In genomic region chr3:86969500-86970189, GRCh38 we compare ENCODE assay signal across 9 cellular contexts. TPM values are rescaled to one million over a fixed set of nuclear protein-coding genes. Genes with fewer than 3 reads are reported as not detected.
A peak's percentile ranks its signal among the peaks of the same experiment; 100 is the strongest.
DNase-seq lines count a peak whose midpoint lies in the region; ATAC-seq and TF ChIP-seq lines count a peak whose summit lies in the region.
"Had no signal": no experiment of that assay in that cellular context is flagged by ENCODE, and none has a peak within 500 bp of the region (broad histone marks: within the 10 kb centered on the region; RNA-seq: fewer than 3 reads in every experiment).

No MANE protein-coding gene starts in this region.

- H3K9ac ChIP-seq in GM23248 (no peak overlapping the region), colonic mucosa (ENCODE audit: low read depth in 2 of 2, low read length in 2 of 2) (no peak overlapping the region), trophoblast cell (ENCODE audit: low read length) (no peak overlapping the region)

- peaks cover 100% of the 10 kb centered on the region for H3K79me2 ChIP-seq in GM23248 (ENCODE audit: insufficient read depth)
- H3K79me2 ChIP-seq in trophoblast cell (ENCODE audit: control insufficient read depth, insufficient read depth, low read length, poor library complexity), result no peaks in the 10 kb centered on the region

- no peak overlapping the region for H3K4me2 ChIP-seq in GM23248 (ENCODE audit: unreplicated experiment)
- H3K4me2 ChIP-seq in trophoblast cell (ENCODE audit: low read length), result no peak overlapping the region

- no peak overlapping the region for H2BK5ac ChIP-seq in trophoblast cell (ENCODE audit: low read depth, low read length, poor library complexity)

- H3K23ac ChIP-seq in trophoblast cell (ENCODE audit: low read length), result no peak overlapping the region

- H3F3A ChIP-seq in GM23248 (ENCODE audit: insufficient read depth), result peaks cover 87% of the 10 kb centered on the region

- no peak overlapping the region for H3K18ac ChIP-seq in trophoblast cell (ENCODE audit: low read length)

- POLR2A ChIA-PET in activated CD4-positive, alpha-beta T cell treated with anti-CD3 and anti-CD28 coated beads for 36 hours (lab: Charles Lee), result no interaction called here

- H2BK12ac ChIP-seq in trophoblast cell (ENCODE audit: low read length), result no peak overlapping the region

- no peak overlapping the region for H3K27ac ChIP-seq in GM23248
- no peak overlapping the region for H3K27ac ChIP-seq in colonic mucosa
- H3K27ac ChIP-seq in trophoblast cell (ENCODE audit: low read depth, low read length), result no peak overlapping the region
- H3K27ac ChIP-seq in aorta (ENCODE audit: low read depth in 1 of 2, low read length in 2 of 2), result no peak overlapping the region

- H3K9me2 ChIP-seq in GM23248 (ENCODE audit: insufficient read depth), result no peaks in the 10 kb centered on the region

- H3K4ac ChIP-seq in trophoblast cell (ENCODE audit: low read depth, low read length), result no peak overlapping the region

- peak; percentile 72 for TF ChIP-seq CTCF in colonic mucosa (IDR thresholded peaks at IDR 0.05)

- H3K79me1 ChIP-seq in trophoblast cell (ENCODE audit: low read length), result peaks cover 1% of the 10 kb centered on the region

- no peaks in the 10 kb centered on the region; the same call in none of the 2 replicates for H4K20me1 ChIP-seq in GM23248 (ENCODE audit: insufficient read depth)

- H3K27ac Mint-ChIP-seq in activated CD4-positive, alpha-beta T cell treated with anti-CD3 and anti-CD28 coated beads for 36 hours, result no peak overlapping the region
- H3K27ac Mint-ChIP-seq: activated naive CD8-positive, alpha-beta T cell treated with anti-CD3 and anti-CD28 coated beads, Interleukin-2, amount 10 ng/mL, durations not matched to agents 7 days and 5 days had no signal

- no peaks in the 10 kb centered on the region for H3K27me3 Mint-ChIP-seq in activated CD4-positive, alpha-beta T cell treated with anti-CD3 and anti-CD28 coated beads for 36 hours
- H3K27me3 Mint-ChIP-seq: activated naive CD8-positive, alpha-beta T cell treated with anti-CD3 and anti-CD28 coated beads, Interleukin-2, amount 10 ng/mL, durations not matched to agents 7 days and 5 days had no signal

- no peak overlapping the region for H3K4me3 Mint-ChIP-seq in activated CD4-positive, alpha-beta T cell treated with anti-CD3 and anti-CD28 coated beads for 36 hours
- H3K4me3 Mint-ChIP-seq: activated naive CD8-positive, alpha-beta T cell treated with anti-CD3 and anti-CD28 coated beads, Interleukin-2, amount 10 ng/mL, durations not matched to agents 7 days and 5 days had no signal

- H4K91ac ChIP-seq in trophoblast cell (ENCODE audit: low read depth, low read length), result no peak overlapping the region

- intact Hi-C loops in activated CD4-positive, alpha-beta T cell treated with anti-CD3 and anti-CD28 coated beads for 36 hours (cut with DNase I, micrococcal nuclease), result loop anchor here (1.0 to 10.0 kb wide), 3 partner anchors 114 to 199 kb away; no protein-coding TSS in a partner anchor
- intact Hi-C loops in colonic mucosa (cut with DNase I), result loop anchor here (5.0 to 10.0 kb wide), 2 partner anchors 113 to 195 kb away; no protein-coding TSS in a partner anchor
- intact Hi-C loops in aorta (cut with DNase I), result loop anchor here in 1 of 2 donors (10.0 kb wide), 1 partner anchor 175 kb away; no protein-coding TSS in a partner anchor

- in situ Hi-C loops in GM23248 (cut with MboI), result no loop called here

- H3K14ac ChIP-seq in trophoblast cell (ENCODE audit: low read length), result no peak overlapping the region

- H3K27me3 ChIP-seq in GM23248 (replicated peaks; ENCODE audit: insufficient read depth), result no peaks in the 10 kb centered on the region
- H3K27me3 ChIP-seq in colonic mucosa, result no peaks in the 10 kb centered on the region
- H3K27me3 ChIP-seq in trophoblast cell (ENCODE audit: insufficient read depth, low read length), result no peaks in the 10 kb centered on the region
- no peaks in the 10 kb centered on the region for H3K27me3 ChIP-seq in aorta (ENCODE audit: control insufficient read depth in 1 of 2, insufficient read depth in 2 of 2, low read length in 1 of 2)

- 50 to 51% methylated on average over 6 of the region's 6 CpGs for WGBS in GM23248 (ENCODE audit: low coverage in 1 of 2, low lambda C conversion rate in 2 of 2, missing lambda C conversion rate in 2 of 2), 2 experiments
- 100% methylated on average over 2 of the region's 6 CpGs for WGBS in trophoblast cell (ENCODE audit: extremely low coverage, insufficient coverage, insufficient read length)
- 71 to 72% methylated on average over 6 of the region's 6 CpGs for WGBS in aorta, 2 donors

- no peaks in the 10 kb centered on the region for H3K9me3 ChIP-seq in GM23248 (ENCODE audit: low read depth)
- no peaks in the 10 kb centered on the region for H3K9me3 ChIP-seq in colonic mucosa
- H3K9me3 ChIP-seq in trophoblast cell (ENCODE audit: insufficient read depth, low read depth, low read length), result peaks cover 2% of the 10 kb centered on the region
- no peaks in the 10 kb centered on the region for H3K9me3 ChIP-seq in aorta (ENCODE audit: control insufficient read depth, low read length)

- H3K4me1 ChIP-seq in GM23248 (ENCODE audit: insufficient read depth) (peaks cover 66% of the 10 kb centered on the region), colonic mucosa (no peaks in the 10 kb centered on the region), trophoblast cell (ENCODE audit: control insufficient read depth in 1 of 2, insufficient read depth in 2 of 2, low read length in 2 of 2) (peaks cover 0 to 5% of the 10 kb centered on the region in 2 experiments), aorta (ENCODE audit: control insufficient read depth in 1 of 2, insufficient read depth in 2 of 2, low read length in 2 of 2) (peaks cover 0 to 4% of the 10 kb centered on the region in 2 donors)

- H3K4me3 ChIP-seq in GM23248 (no peak overlapping the region), colonic mucosa (no peak overlapping the region), trophoblast cell (ENCODE audit: low read depth, low read length) (no peak overlapping the region), aorta (ENCODE audit: low read length in 2 of 2) (no peak overlapping the region)

- H4K8ac ChIP-seq in trophoblast cell (ENCODE audit: low read depth, low read length), result no peak overlapping the region

- H2AFZ ChIP-seq in GM23248, result no peak overlapping the region
- H2AFZ ChIP-seq in trophoblast cell (ENCODE audit: insufficient read depth, low read length, poor library complexity), result no peak overlapping the region

- no peak overlapping the region for H2AK5ac ChIP-seq in trophoblast cell (ENCODE audit: low read length)

- H3K36me3 ChIP-seq in GM23248 (ENCODE audit: low read depth) (peaks cover 82% of the 10 kb centered on the region), colonic mucosa (no peaks in the 10 kb centered on the region), trophoblast cell (ENCODE audit: control insufficient read depth in 1 of 2, insufficient read depth in 2 of 2, low read length in 2 of 2) (peaks cover 4% of the 10 kb centered on the region in 2 experiments), aorta (ENCODE audit: control insufficient read depth in 1 of 2, insufficient read depth in 2 of 2, low read length in 1 of 2) (peaks cover 3 to 5% of the 10 kb centered on the region in 2 donors)

- no peak overlapping the region for H4K12ac ChIP-seq in trophoblast cell (ENCODE audit: low read depth, low read length)

- no peak for ATAC-seq in activated CD4-positive, alpha-beta T cell treated with anti-CD3 and anti-CD28 coated beads for 36 hours
- ATAC-seq in aorta (ENCODE audit: low FRiP score), result no peak

- no peaks in the 10 kb centered on the region for H3K36me3 Mint-ChIP-seq in activated CD4-positive, alpha-beta T cell treated with anti-CD3 and anti-CD28 coated beads for 36 hours (ENCODE audit: low read depth)
- H3K36me3 Mint-ChIP-seq: activated naive CD8-positive, alpha-beta T cell treated with anti-CD3 and anti-CD28 coated beads, Interleukin-2, amount 10 ng/mL, durations not matched to agents 7 days and 5 days had no signal

- H3K9me3 Mint-ChIP-seq in activated CD4-positive, alpha-beta T cell treated with anti-CD3 and anti-CD28 coated beads for 36 hours (ENCODE audit: low read depth), result peaks cover 2% of the 10 kb centered on the region
- H3K9me3 Mint-ChIP-seq: activated naive CD8-positive, alpha-beta T cell treated with anti-CD3 and anti-CD28 coated beads, Interleukin-2, amount 10 ng/mL, durations not matched to agents 7 days and 5 days had no signal

- CTCF ChIA-PET in activated CD4-positive, alpha-beta T cell treated with anti-CD3 and anti-CD28 coated beads for 36 hours (lab: Charles Lee), result interaction anchor here (0.6 kb wide), 1 partner anchor 119 kb away, joined by 4 read pairs; no protein-coding TSS in a partner anchor

- DNase-seq in activated CD4-positive, alpha-beta T cell treated with anti-CD3 and anti-CD28 coated beads for 36 hours, result peak; percentile 53
- no peak for DNase-seq in activated CD4-positive, alpha-beta T cell treated with anti-CD3 and anti-CD28 coated beads for 1 hour
- DNase-seq in GM23248 (peak; percentile 74), NCI-H146 treated with DMSO at 0.1 percent for 48 hours (lab: John Stamatoyannopoulos, UW; ENCODE audit: unreplicated experiment) (peak; percentile 13), colonic mucosa (peak; percentile 35), trophoblast cell (peak; percentile 82 to 94), NCI-H345 treated with DMSO at 0.1 percent for 48 hours (lab: John Stamatoyannopoulos, UW; ENCODE audit: unreplicated experiment) (no peak), aorta (no peak)
- DNase-seq: activated naive CD8-positive, alpha-beta T cell treated with anti-CD3 and anti-CD28 coated beads, Interleukin-2, amount 10 ng/mL, durations not matched to agents 7 days and 5 days had no signal

- no peaks in the 10 kb centered on the region for H3K4me1 Mint-ChIP-seq in activated CD4-positive, alpha-beta T cell treated with anti-CD3 and anti-CD28 coated beads for 36 hours
- H3K4me1 Mint-ChIP-seq: activated naive CD8-positive, alpha-beta T cell treated with anti-CD3 and anti-CD28 coated beads, Interleukin-2, amount 10 ng/mL, durations not matched to agents 7 days and 5 days had no signal

- no peak overlapping the region for H2BK120ac ChIP-seq in trophoblast cell (ENCODE audit: insufficient read depth, low read length, poor library complexity)

RNA-seq across cellular contexts. Expression of gene VGLL3, which starts 21.3 kb away (rescaled TPM):
- total RNA-seq in activated CD4-positive, alpha-beta T cell treated with anti-CD3 and anti-CD28 coated beads for 36 hours, result not detected
- 179 and 213 TPM in 2 replicates for total RNA-seq in GM23248 (2014; rRNA removed; shearing (Covaris generic))
- 80.5 and 85.4 TPM in 2 replicates for polyA plus RNA-seq in GM23248 (2016; fragmentation: Nextera tagmentation; extraction: Ambion mirVana)
- total RNA-seq in colonic mucosa, result 1 to 10 TPM; 1.3 to 8.0 TPM
- 44.9 and 47.0 TPM in 2 replicates for polyA plus RNA-seq in trophoblast cell (2013)
- total RNA-seq in aorta, result 100 to 1,000 TPM in 1 of 2 donors, 10 to 100 TPM in 1; 49.8 to 155 TPM
- polyA plus RNA-seq in aorta, result 10 to 100 TPM; 10.8 to 11.2 TPM
- total RNA-seq: activated naive CD8-positive, alpha-beta T cell treated with anti-CD3 and anti-CD28 coated beads, Interleukin-2, amount 10 ng/mL, durations not matched to agents 7 days and 5 days had no signal

Comparison
In these comparisons a context has a peak if more than half of its experiments do, and no peak if none do; other contexts are left out.
1. DNase-seq: peak in activated CD4-positive, alpha-beta T cell treated with anti-CD3 and anti-CD28 coated beads for 36 hours (single experiment), GM23248 (single experiment), NCI-H146 treated with DMSO at 0.1 percent for 48 hours (single experiment), colonic mucosa (single experiment) and trophoblast cell (2 of 2); none in activated CD4-positive, alpha-beta T cell treated with anti-CD3 and anti-CD28 coated beads for 1 hour (single experiment), NCI-H345 treated with DMSO at 0.1 percent for 48 hours (single experiment) and aorta (0 of 2).
2. RNA of gene VGLL3, which starts 21.3 kb away (total RNA-seq): 179 to 213 TPM in GM23248 and 49.8 to 155 TPM in aorta; 1.3 to 8.0 TPM in colonic mucosa and not detected in activated CD4-positive, alpha-beta T cell treated with anti-CD3 and anti-CD28 coated beads for 36 hours; every median in the first group is over 4 times any median in the second.